Comparison of ENCODE assay signal across 11 cellular contexts in genomic region chr4:7971159-7971631, GRCh38. TPM values are rescaled to one million over a fixed set of nuclear protein-coding genes. Genes with fewer than 3 reads are reported as not detected.
A peak's percentile ranks its signal among the peaks of the same experiment; 100 is the strongest.
DNase-seq lines count a peak whose midpoint lies in the region; ATAC-seq, FAIRE-seq and TF ChIP-seq lines count a peak whose summit lies in the region.
"Had no signal": no experiment of that assay in that cellular context is flagged by ENCODE, and none has a peak within 500 bp of the region (broad histone marks: within the 10 kb centered on the region; RNA-seq: fewer than 3 reads in every experiment).

No MANE protein-coding gene starts in this region.

- no peaks in the 10 kb centered on the region for H3K9me3 ChIP-seq in GM12878 (replicated peaks; ENCODE audit: control insufficient read depth, insufficient read depth, low read length)
- H3K9me3 ChIP-seq in upper lobe of left lung: no peaks in the 10 kb centered on the region

- in situ Hi-C loops in GM12878 (cut with MboI): no loop called here

- no peak for TF ChIP-seq RAD21 in GM12878 (IDR thresholded peaks at IDR 0.05; ENCODE audit: insufficient read depth, low read depth, low read length)

- H3K27ac ChIP-seq in GM12878 (ENCODE audit: control insufficient read depth, insufficient read depth) (peak overlapping the region; percentile 86), upper lobe of left lung (peak overlapping the region; percentile 24 to 84 (median 74))

- peak; percentile 27 for DNase-seq in activated naive CD4-positive, alpha-beta T cell treated with anti-CD3 and anti-CD28 coated beads for 36 hours
- no peak for DNase-seq in activated naive CD4-positive, alpha-beta T cell treated with Interleukin-2 at 50 U/mL for 16 hours
- no peak for DNase-seq in GM12878 (ENCODE audit: low read depth, low spot score)
- DNase-seq in mesothelial cell of epicardium (ENCODE audit: low spot score in 2 of 2, unreplicated experiment in 2 of 2): no peak
- DNase-seq in upper lobe of left lung: no peak
- no peak for DNase-seq in effector CD8-positive, alpha-beta T cell (lab: John Stamatoyannopoulos, UW)
- no peak for DNase-seq in NCI-H187 (lab: John Stamatoyannopoulos, UW)
- DNase-seq in NCI-H1417 treated with DMSO at 0.1 percent for 48 hours (lab: John Stamatoyannopoulos, UW): no peak
- DNase-seq: naive B cell; NCI-H748 treated with DMSO at 0.1 percent for 48 hours; stimulated activated CD4-positive, alpha-beta T cell treated with anti-CD3 and anti-CD28 coated beads, Interleukin-2, amount 100 ng/mL, for 24 hours had no signal

- CTCF ChIA-PET in activated naive CD4-positive, alpha-beta T cell treated with anti-CD3 and anti-CD28 coated beads for 36 hours (lab: Charles Lee): interaction anchor here (0.5 to 4.0 kb wide), 3 partner anchors 16 to 222 kb away, joined by 3 to 16 read pairs (median 3); no protein-coding TSS in a partner anchor
- CTCF ChIA-PET in GM12878 (lab: Yijun Ruan, JAX): no interaction called here

- RAD21 ChIA-PET in GM12878 (lab: Charles Lee; ENCODE audit: unreplicated experiment): interaction anchor here (0.7 kb wide), 1 partner anchor 211 kb away, joined by 3 read pairs; no protein-coding TSS in a partner anchor

- peak overlapping the region; percentile 33; the same call in 1 of the 2 replicates for H3K9ac ChIP-seq in GM12878 (ENCODE audit: control insufficient read depth, insufficient read depth, low read length)

- peak overlapping the region; percentile 91 for H3K4me3 Mint-ChIP-seq in activated naive CD4-positive, alpha-beta T cell treated with anti-CD3 and anti-CD28 coated beads for 36 hours
- H3K4me3 Mint-ChIP-seq in mesothelial cell of epicardium: no peak overlapping the region
- H3K4me3 Mint-ChIP-seq: naive B cell had no signal

- WGBS in GM12878 (ENCODE audit: insufficient coverage, insufficient replicate concordance, low lambda C conversion rate, missing lambda C conversion rate): 100% methylated on average over 2 of the region's 2 CpGs
- WGBS in upper lobe of left lung, 2 donors: 54% methylated on average over 2 of the region's 2 CpGs; no CpG with 5 or more reads in 1 of the 2 donors

- H3K36me3 Mint-ChIP-seq in activated naive CD4-positive, alpha-beta T cell treated with anti-CD3 and anti-CD28 coated beads for 36 hours (ENCODE audit: low read depth): peaks cover 11% of the 10 kb centered on the region
- H3K36me3 Mint-ChIP-seq in mesothelial cell of epicardium: no peaks in the 10 kb centered on the region
- H3K36me3 Mint-ChIP-seq: naive B cell had no signal

- H3K79me2 ChIP-seq in GM12878 (ENCODE audit: control insufficient read depth, insufficient read depth, low read length): no peaks in the 10 kb centered on the region

- ATAC-seq in GM12878 (no peak), upper lobe of left lung (ENCODE audit: low FRiP score in 2 of 2) (no peak)

- FAIRE-seq in GM12878 (lab: Jason Lieb, UNC): no peak

- TF ChIP-seq CTCF in GM12878 (IDR thresholded peaks at IDR 0.05 in 2 of 3, conservative IDR thresholded peaks at IDR 0.05 in 1 of 3; ENCODE audit: control insufficient read depth in 2 of 3, extremely low read depth in 1 of 3, insufficient read depth in 1 of 3, low read depth in 3 of 3, low read length in 3 of 3): no peak
- no peak for TF ChIP-seq CTCF in mesothelial cell of epicardium (IDR thresholded peaks at IDR 0.05; ENCODE audit: unreplicated experiment)
- TF ChIP-seq CTCF in upper lobe of left lung (IDR thresholded peaks at IDR 0.05): no peak

- H3K4me1 ChIP-seq in GM12878 (ENCODE audit: control insufficient read depth, insufficient read depth, low read length) (peaks cover 28% of the 10 kb centered on the region), upper lobe of left lung (peaks cover 20 to 40% (median 38%) of the 10 kb centered on the region in 4 donors)

- SMC1A ChIA-PET in GM12878 (lab: Charles Lee; ENCODE audit: uncharacterized antibody, unreplicated experiment): no interaction called here

- H4K20me1 ChIP-seq in GM12878 (ENCODE audit: control insufficient read depth, insufficient read depth): no peaks in the 10 kb centered on the region

- TF ChIP-seq EP300 in GM12878 (IDR thresholded peaks at IDR 0.05; ENCODE audit: borderline replicate concordance in 1 of 2, control insufficient read depth in 1 of 2, low read depth in 2 of 2, low read length in 2 of 2): no peak
- no peak for TF ChIP-seq EP300 in upper lobe of left lung (IDR thresholded peaks at IDR 0.05)

- peak overlapping the region; percentile 99 for H3K27ac Mint-ChIP-seq in activated naive CD4-positive, alpha-beta T cell treated with anti-CD3 and anti-CD28 coated beads for 36 hours
- peak overlapping the region; percentile 100 for H3K27ac Mint-ChIP-seq in mesothelial cell of epicardium
- H3K27ac Mint-ChIP-seq: naive B cell had no signal

- intact Hi-C loops in activated naive CD4-positive, alpha-beta T cell treated with anti-CD3 and anti-CD28 coated beads for 36 hours (cut with micrococcal nuclease): no loop called here
- intact Hi-C loops in GM12878 (cut with micrococcal nuclease; ENCODE audit: unreplicated experiment): no loop called here

- H3K4me2 ChIP-seq in GM12878 (ENCODE audit: control insufficient read depth, insufficient read depth): peak overlapping the region; percentile 87

- H2AFZ ChIP-seq in GM12878 (ENCODE audit: control insufficient read depth, low read depth, low read length): no peak overlapping the region

- no peaks in the 10 kb centered on the region for H3K9me3 Mint-ChIP-seq in activated naive CD4-positive, alpha-beta T cell treated with anti-CD3 and anti-CD28 coated beads for 36 hours
- no peaks in the 10 kb centered on the region for H3K9me3 Mint-ChIP-seq in mesothelial cell of epicardium

- POLR2A ChIA-PET in GM12878 (lab: Charles Lee): no interaction called here

- H3K27me3 ChIP-seq in GM12878 (replicated peaks in 1 of 2; ENCODE audit: control insufficient read depth in 2 of 2, insufficient read depth in 2 of 2, low read length in 1 of 2) (no peaks in the 10 kb centered on the region), upper lobe of left lung (no peaks in the 10 kb centered on the region)

- TF ChIP-seq POLR2A in GM12878 (IDR thresholded peaks at IDR 0.05; ENCODE audit: low read depth, low read length) (no peak), upper lobe of left lung (IDR thresholded peaks at IDR 0.05) (no peak)

- no peaks in the 10 kb centered on the region for H3K27me3 Mint-ChIP-seq in activated naive CD4-positive, alpha-beta T cell treated with anti-CD3 and anti-CD28 coated beads for 36 hours (ENCODE audit: low read depth)
- H3K27me3 Mint-ChIP-seq in mesothelial cell of epicardium (ENCODE audit: low read depth): no peaks in the 10 kb centered on the region

- H3K36me3 ChIP-seq in GM12878 (ENCODE audit: control insufficient read depth in 2 of 2, insufficient read depth in 2 of 2, low read length in 1 of 2) (no peaks in the 10 kb centered on the region), upper lobe of left lung (no peaks in the 10 kb centered on the region)

- BruUV-seq in GM12878 (replicated peaks; lab: Mats Ljungman, UMichigan): no TSS peak

- peaks cover 51% of the 10 kb centered on the region for H3K4me1 Mint-ChIP-seq in activated naive CD4-positive, alpha-beta T cell treated with anti-CD3 and anti-CD28 coated beads for 36 hours (ENCODE audit: low read depth)
- peaks cover 58% of the 10 kb centered on the region for H3K4me1 Mint-ChIP-seq in mesothelial cell of epicardium

- peak overlapping the region; percentile 39; the same call in 1 of the 2 replicates for H3K4me3 ChIP-seq in GM12878
- peak overlapping the region in 1 of 4 donors; percentile 31 for H3K4me3 ChIP-seq in upper lobe of left lung

TF ChIP-seq in GM12878, 131 proteins besides CTCF, POLR2A, EP300 and RAD21 (continues in another document):
- TF ChIP-seq SMAD1 (IDR thresholded peaks at IDR 0.05; ENCODE audit: low read depth, partially characterized antibody) (no peak), KAT2A (conservative IDR thresholded peaks at IDR 0.05; ENCODE audit: control insufficient read depth, low read depth, low read length) (no peak), CHD1 (IDR thresholded peaks at IDR 0.05; ENCODE audit: low read depth, low read length) (no peak), LARP7 (IDR thresholded peaks at IDR 0.05) (no peak), FOXK2 (IDR thresholded peaks at IDR 0.05) (no peak), GATAD2B (conservative IDR thresholded peaks at IDR 0.05; ENCODE audit: low read depth) (no peak)

RNA-seq across cellular contexts. Expression of gene AFAP1, which starts 31.5 kb away (rescaled TPM):
- 10 to 100 TPM; 26.7 to 28.8 TPM for total RNA-seq in activated naive CD4-positive, alpha-beta T cell treated with anti-CD3 and anti-CD28 coated beads for 36 hours
- 0.08 TPM in 1 of 2 replicates, not detected in the other for total RNA-seq in GM12878 (2013; cell fraction: nucleolus; rRNA removed)
- total RNA-seq in GM12878 (2014; rRNA removed) (0.16 and 0.23 TPM in 2 replicates), GM12878 (2014; rRNA removed; fragmentation: Illumina TruSeq; extraction: Trizol) (not detected in 2 replicates), GM12878 (2021) (0.15 and 0.16 TPM in 2 replicates), mesothelial cell of epicardium (75.4 to 82.4 TPM (median 79.1 TPM) in 3 replicates), upper lobe of left lung (10 to 100 TPM; 10.9 to 26.7 (median 19.2) TPM)
- 0.10 TPM for polyA plus RNA-seq in GM12878 (2011; ENCODE audit: low read depth)
- polyA plus RNA-seq in GM12878 (2011; rRNA removed) (0.12 and 0.14 TPM in 2 replicates), GM12878 (2014; fragmentation: Illumina TruSeq; extraction: Trizol) (0.03 TPM in 1 of 2 replicates, not detected in the other), GM12878 (2014; fragmentation: Nextera tagmentation; extraction: Ambion mirVana) (under 1 TPM; 0.02 to 0.04 TPM), GM12878 (2014; rRNA removed) (0.01 and 0.03 TPM in 2 replicates), GM12878 (2016; fragmentation: Nextera tagmentation; extraction: Ambion mirVana) (under 1 TPM; 0.09 to 0.23 TPM)
- polyA plus RNA-seq in GM12878 (2011; cell fraction: cytosol; rRNA removed): 0.03 and 0.13 TPM in 2 replicates
- 0.39 and 0.45 TPM in 2 replicates for polyA plus RNA-seq in GM12878 (2011; cell fraction: nucleus; rRNA removed)
- polyA plus RNA-seq in GM12878 (2012): 0.27 and 0.38 TPM in 2 replicates
- 0.15 and 0.73 TPM in 2 replicates for polyA minus RNA-seq in GM12878 (2011; rRNA and poly(A)+ RNA removed)
- polyA minus RNA-seq in GM12878 (2011; cell fraction: cytosol; rRNA and poly(A)+ RNA removed): 0.13 TPM in 1 of 2 replicates, not detected in the other
- 0.12 and 1.4 TPM in 2 replicates for polyA minus RNA-seq in GM12878 (2011; cell fraction: nucleus; rRNA and poly(A)+ RNA removed)

Comparison
In these comparisons a context has a peak if more than half of its experiments do, and no peak if none do; other contexts are left out.
1. RNA of gene AFAP1, which starts 31.5 kb away (total RNA-seq): 75.4 to 82.4 TPM in mesothelial cell of epicardium, 26.7 to 28.8 TPM in activated naive CD4-positive, alpha-beta T cell treated with anti-CD3 and anti-CD28 coated beads for 36 hours and 10.9 to 26.7 TPM in upper lobe of left lung; 0.08 to 0.23 TPM in GM12878; every median in the first group is over 4 times any median in the second.